In the genomic region with DNA sequence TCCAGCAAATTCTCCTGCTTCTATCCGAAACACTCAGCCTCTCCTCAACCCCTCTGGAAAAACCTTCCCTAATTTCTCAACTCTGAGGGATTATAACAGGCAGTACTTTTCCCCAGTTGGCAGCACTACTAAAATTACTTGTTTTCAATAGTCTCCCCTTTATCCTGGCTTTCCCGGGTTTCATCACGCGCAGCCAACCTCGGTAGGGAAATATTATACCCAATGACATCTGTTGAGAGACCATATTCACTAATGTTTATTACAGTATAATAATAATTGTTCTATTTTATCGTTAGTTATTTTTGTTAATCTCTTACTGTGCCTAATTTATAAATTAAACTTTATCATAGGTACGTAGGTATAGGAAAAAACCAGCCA, we compare ENCODE assay signal across 8 cellular contexts. TPM values are rescaled to one million over a fixed set of nuclear protein-coding genes. Genes with fewer than 3 reads are reported as not detected.
DNase-seq lines count a peak whose midpoint lies in the region; ATAC-seq, FAIRE-seq and TF ChIP-seq lines count a peak whose summit lies in the region.

No MANE protein-coding gene starts in this region.

- intact Hi-C loops in stomach (cut with DNase I; ENCODE audit: low total_unique reads) = no loop called here

- peak overlapping the region; percentile 85 to 96 for H3K4me3 Mint-ChIP-seq in activated T-cell treated with anti-CD3 and anti-CD28 coated beads, Interleukin-2, amount 50 U/mL, for 72 hours
- H3K4me3 Mint-ChIP-seq in activated naive CD8-positive, alpha-beta T cell = peak overlapping the region; percentile 99

- H3K9me3 Mint-ChIP-seq in activated T-cell treated with anti-CD3 and anti-CD28 coated beads, Interleukin-2, amount 50 U/mL, for 72 hours = peaks cover 0 to 1% of the 10 kb centered on the region in 2 donors
- H3K9me3 Mint-ChIP-seq in activated naive CD8-positive, alpha-beta T cell (ENCODE audit: low read depth) = no peaks in the 10 kb centered on the region

- ATAC-seq in activated T-cell treated with anti-CD3 and anti-CD28 coated beads, Interleukin-2, amount 50 U/mL, for 72 hours (replicated peaks in 1 of 2) = no peak

- TF ChIP-seq POLR2A in stomach (IDR thresholded peaks at IDR 0.05) (no peak), H54 (IDR thresholded peaks at IDR 0.05; ENCODE audit: low read depth, low read length) (no peak)

- no peaks in the 10 kb centered on the region for H3K27me3 Mint-ChIP-seq in activated T-cell treated with anti-CD3 and anti-CD28 coated beads, Interleukin-2, amount 50 U/mL, for 72 hours (ENCODE audit: low read depth)
- peaks cover 2% of the 10 kb centered on the region for H3K27me3 Mint-ChIP-seq in activated naive CD8-positive, alpha-beta T cell

- H3K9me3 ChIP-seq in iPS-18c (ENCODE audit: control insufficient read depth, insufficient read depth, low read length) (peaks cover 4% of the 10 kb centered on the region), stomach (no peaks in the 10 kb centered on the region)

- peaks cover 33% of the 10 kb centered on the region for H3K4me1 Mint-ChIP-seq in activated T-cell treated with anti-CD3 and anti-CD28 coated beads, Interleukin-2, amount 50 U/mL, for 72 hours (ENCODE audit: low read depth)
- peaks cover 27% of the 10 kb centered on the region for H3K4me1 Mint-ChIP-seq in activated naive CD8-positive, alpha-beta T cell (ENCODE audit: low read depth)

- no peak for TF ChIP-seq CTCF in stomach (IDR thresholded peaks at IDR 0.05)

- FAIRE-seq in H54 (lab: Jason Lieb, UNC) = no peak

- H3K4me3 ChIP-seq in iPS-18c (ENCODE audit: insufficient read depth, low read depth, low read length) (peak overlapping the region; percentile 100; the same call in 1 of the 2 replicates), stomach (peak overlapping the region; percentile 87 to 99 (median 98))

- no peak for DNase-seq in activated T-cell treated with anti-CD3 and anti-CD28 coated beads, Interleukin-2, amount 50 U/mL, for 72 hours
- DNase-seq in activated T-cell treated with anti-CD3 and anti-CD28 coated beads for 4 hours (no peak), stomach (no peak), DMS114 treated with DMSO at 0.1 percent for 48 hours (lab: John Stamatoyannopoulos, UW; ENCODE audit: unreplicated experiment) (no peak), NCI-H446 (lab: John Stamatoyannopoulos, UW) (no peak), H54 (ENCODE audit: insufficient read length, low spot score) (no peak)

- peaks cover 2 to 22% of the 10 kb centered on the region in 2 donors for H3K36me3 Mint-ChIP-seq in activated T-cell treated with anti-CD3 and anti-CD28 coated beads, Interleukin-2, amount 50 U/mL, for 72 hours (ENCODE audit: insufficient read depth in 2 of 2)
- H3K36me3 Mint-ChIP-seq in activated naive CD8-positive, alpha-beta T cell = peaks cover 12% of the 10 kb centered on the region

- WGBS in stomach, 5 donors = 8 to 12% (median 10%) methylated on average over 7 of the region's 7 CpGs

- no peak for TF ChIP-seq EP300 in stomach (IDR thresholded peaks at IDR 0.05)

- peaks cover 11 to 31% (median 18%) of the 10 kb centered on the region in 4 donors for H3K4me1 ChIP-seq in stomach

- no peaks in the 10 kb centered on the region for H3K27me3 ChIP-seq in stomach

- H3K36me3 ChIP-seq in stomach = peaks cover 0 to 22% (median 19%) of the 10 kb centered on the region in 4 donors

- peak overlapping the region; percentile 96 for H3K27ac Mint-ChIP-seq in activated T-cell treated with anti-CD3 and anti-CD28 coated beads, Interleukin-2, amount 50 U/mL, for 72 hours
- peak overlapping the region; percentile 97 for H3K27ac Mint-ChIP-seq in activated naive CD8-positive, alpha-beta T cell

- H3K27ac ChIP-seq in stomach = peak overlapping the region; percentile 31 to 93 (median 89)

RNA-seq across cellular contexts. Expression of a gene that starts 0.3 kb away (rescaled TPM):
- 10 to 100 TPM; 57.7 to 63.9 TPM for total RNA-seq in activated T-cell treated with anti-CD3 and anti-CD28 coated beads, Interleukin-2, amount 50 U/mL, for 72 hours
- total RNA-seq in stomach = 10 to 100 TPM in 4 of 5 donors, 1 to 10 TPM in 1; 4.7 to 85.7 (median 22.9) TPM
- polyA plus RNA-seq in stomach = 10 to 100 TPM in 1 of 3 donors, 1 to 10 TPM in 2; 7.0 to 10.8 (median 7.5) TPM
